10 cellular contexts compared by ENCODE assay signal in the genomic region with DNA sequence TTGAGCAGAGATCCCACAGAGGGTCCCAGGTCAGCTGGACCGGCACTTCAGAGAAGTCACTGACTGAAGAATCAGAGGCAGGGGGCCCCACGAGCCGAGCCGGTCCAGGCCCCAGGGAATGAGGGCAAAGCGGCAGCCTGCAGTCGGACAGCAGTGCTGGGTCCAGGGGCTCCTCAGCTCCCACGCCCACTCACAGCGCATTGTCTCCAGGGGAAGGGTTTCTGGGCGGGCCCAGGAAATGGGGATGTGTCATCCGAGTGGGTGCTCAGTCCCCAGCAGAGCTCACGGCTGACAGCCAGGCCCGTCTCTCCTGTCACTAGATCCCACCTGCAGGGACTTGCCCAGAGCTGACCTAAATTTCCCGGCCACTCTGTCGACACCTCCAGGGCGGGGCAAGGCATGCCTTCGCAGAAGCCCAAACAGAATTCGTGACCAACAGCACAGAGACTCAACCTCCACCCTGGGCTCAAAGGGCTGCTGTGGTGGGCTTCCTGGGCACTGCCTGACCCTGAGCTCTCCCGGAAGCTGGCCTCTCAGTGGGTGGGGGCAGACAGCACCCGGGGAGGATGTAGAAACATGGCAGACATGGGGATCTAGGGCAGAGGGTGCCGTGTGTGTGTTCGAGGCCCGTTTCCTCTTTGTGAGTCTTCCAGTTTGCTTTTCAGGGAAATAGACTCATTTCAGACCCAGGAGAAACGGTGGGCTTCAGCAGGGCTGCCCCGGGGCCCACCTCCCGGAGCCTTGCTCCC. TPM values are rescaled to one million over a fixed set of nuclear protein-coding genes. Genes with fewer than 3 reads are reported as not detected.
A peak's percentile ranks its signal among the peaks of the same experiment; 100 is the strongest.
DNase-seq lines count a peak whose midpoint lies in the region; ATAC-seq, FAIRE-seq and TF ChIP-seq lines count a peak whose summit lies in the region.
"Had no signal": no experiment of that assay in that cellular context is flagged by ENCODE, and none has a peak within 500 bp of the region (broad histone marks: within the 10 kb centered on the region; RNA-seq: fewer than 3 reads in every experiment).

No MANE protein-coding gene starts in this region.

- no peak overlapping the region for H3K9ac ChIP-seq in kidney (ENCODE audit: low read length in 2 of 2)
- H3K9ac ChIP-seq: parathyroid adenoma had no signal

- no peaks in the 10 kb centered on the region for H3K27me3 Mint-ChIP-seq in activated T-cell treated with anti-CD3 and anti-CD28 coated beads, Interleukin-2, amount 50 U/mL, for 4 hours (ENCODE audit: low read depth)

- H3K36me3 ChIP-seq in kidney (ENCODE audit: control insufficient read depth in 1 of 2, insufficient read depth in 2 of 2, low read length in 2 of 2) (no peaks in the 10 kb centered on the region), suprapubic skin (no peaks in the 10 kb centered on the region)

- no peak overlapping the region for H3K27ac ChIP-seq in kidney (ENCODE audit: low read depth in 2 of 2, low read length in 2 of 2)
- peak overlapping the region; percentile 92 for H3K27ac ChIP-seq in suprapubic skin
- H3K27ac ChIP-seq: parathyroid adenoma had no signal

- peak; percentile 36 to 71 for ATAC-seq in activated T-cell treated with anti-CD3 and anti-CD28 coated beads, Interleukin-2, amount 50 U/mL, for 4 hours
- ATAC-seq in HG03342 (IDR thresholded peaks at IDR 0.05; ENCODE audit: unreplicated experiment), result no peak

- DNase-seq in stimulated activated naive CD4-positive, alpha-beta T cell treated with Interleukin-2 at 50 U/mL for 16 hours (lab: John Stamatoyannopoulos, UW), result peak; percentile 80
- DNase-seq in stimulated activated naive CD4-positive, alpha-beta T cell (lab: John Stamatoyannopoulos, UW), result no peak
- peak; percentile 60 for DNase-seq in activated T-cell treated with anti-CD3 and anti-CD28 coated beads, Interleukin-2, amount 50 U/mL, for 4 hours
- DNase-seq in kidney (peak; percentile 71), suprapubic skin (ENCODE audit: low spot score in 2 of 2) (peak; percentile 83 to 87), NCI-H2081 treated with DMSO at 0.1 percent for 48 hours (lab: John Stamatoyannopoulos, UW) (no peak), OCI-M2 (lab: John Stamatoyannopoulos, UW; ENCODE audit: unreplicated experiment) (no peak)
- DNase-seq: DND-41 had no signal

- H3K4me1 ChIP-seq in kidney (ENCODE audit: control insufficient read depth in 1 of 2, insufficient read depth in 1 of 2, low read depth in 1 of 2, low read length in 2 of 2), result peaks cover 5 to 10% of the 10 kb centered on the region in 2 donors
- peaks cover 77% of the 10 kb centered on the region for H3K4me1 ChIP-seq in suprapubic skin
- H3K4me1 ChIP-seq: parathyroid adenoma had no signal

- H3K9me3 ChIP-seq in kidney (ENCODE audit: control insufficient read depth in 1 of 2, low read length in 2 of 2) (no peaks in the 10 kb centered on the region), suprapubic skin (no peaks in the 10 kb centered on the region)

- H3K27me3 ChIP-seq in suprapubic skin, result no peaks in the 10 kb centered on the region

- TF ChIP-seq POLR2A in suprapubic skin (IDR thresholded peaks at IDR 0.05), result no peak

- no peaks in the 10 kb centered on the region for H3K36me3 Mint-ChIP-seq in activated T-cell treated with anti-CD3 and anti-CD28 coated beads, Interleukin-2, amount 50 U/mL, for 4 hours (ENCODE audit: insufficient read depth)

- no peak overlapping the region for H3K4me3 Mint-ChIP-seq in activated T-cell treated with anti-CD3 and anti-CD28 coated beads, Interleukin-2, amount 50 U/mL, for 4 hours

- TF ChIP-seq EP300 in suprapubic skin (IDR thresholded peaks at IDR 0.05), result no peak

- H3K9me3 Mint-ChIP-seq in activated T-cell treated with anti-CD3 and anti-CD28 coated beads, Interleukin-2, amount 50 U/mL, for 4 hours, result no peaks in the 10 kb centered on the region

- WGBS in suprapubic skin, result 37% methylated on average over 13 of the region's 25 CpGs

- FAIRE-seq in kidney (lab: Jason Lieb, UNC), result no peak

- no peak overlapping the region for H3K4me3 ChIP-seq in kidney (ENCODE audit: low read length in 2 of 2)
- H3K4me3 ChIP-seq in suprapubic skin, result peak overlapping the region; percentile 17

- peaks cover 33% of the 10 kb centered on the region for H3K4me1 Mint-ChIP-seq in activated T-cell treated with anti-CD3 and anti-CD28 coated beads, Interleukin-2, amount 50 U/mL, for 4 hours (ENCODE audit: low read depth)

- intact Hi-C loops in kidney (cut with DNase I), result no loop called here

- no peak for TF ChIP-seq CTCF in kidney (IDR thresholded peaks at IDR 0.05; ENCODE audit: borderline replicate concordance, extremely low read depth, insufficient read depth)
- no peak for TF ChIP-seq CTCF in suprapubic skin (IDR thresholded peaks at IDR 0.05)

RNA-seq across cellular contexts. Expression of a gene that starts 42.1 kb away (rescaled TPM):
- 10 to 100 TPM; 23.3 to 29.6 (median 26.4) TPM for total RNA-seq in activated T-cell treated with anti-CD3 and anti-CD28 coated beads, Interleukin-2, amount 50 U/mL, for 4 hours
- total RNA-seq in kidney (27.7 TPM), suprapubic skin (10 to 100 TPM; 12.7 to 24.0 (median 18.0) TPM)
- 8.8 TPM for polyA plus RNA-seq in kidney (ENCODE audit: insufficient read depth, low read depth, low replicate concordance)

Comparison
In these comparisons a context has a peak if more than half of its experiments do, and no peak if none do; other contexts are left out.
1. DNase-seq: peak in stimulated activated naive CD4-positive, alpha-beta T cell treated with Interleukin-2 at 50 U/mL for 16 hours (single experiment), activated T-cell treated with anti-CD3 and anti-CD28 coated beads, Interleukin-2, amount 50 U/mL, for 4 hours (single experiment), kidney (single experiment) and suprapubic skin (2 of 2); none in stimulated activated naive CD4-positive, alpha-beta T cell (0 of 6), NCI-H2081 treated with DMSO at 0.1 percent for 48 hours (single experiment) and OCI-M2 (single experiment).